1 cellular context compared by ENCODE assay signal in genomic region chr17:42844761-42845555, GRCh38.
TF ChIP-seq lines count a peak whose summit lies in the region.

No MANE protein-coding gene starts in this region.

TF ChIP-seq in HepG2, 621 proteins besides CTCF, POLR2A, EP300 and RAD21:
- 0 out of 2 replicates have a peak, but pooled peaks have one; percentile 35 for TF ChIP-seq ZNF138 (CRISPR knock-in tag; IDR thresholded peaks at IDR 0.05; ENCODE audit: low read depth)
- no peak for TF ChIP-seq ZNF292 (CRISPR knock-in tag; IDR thresholded peaks at IDR 0.05; ENCODE audit: borderline replicate concordance, low read depth)
- TF ChIP-seq MAZ (IDR thresholded peaks at IDR 0.05; ENCODE audit: borderline replicate concordance, low read depth, low read length), result no peak
- TF ChIP-seq MAZ (CRISPR knock-in tag; IDR thresholded peaks at IDR 0.05; ENCODE audit: low read depth), result no peak
- TF ChIP-seq RBFOX2 (IDR thresholded peaks at IDR 0.05; ENCODE audit: low read depth, low read length), result peak; percentile 75
- 0 out of 2 replicates have a peak, but pooled peaks have one; percentile 11 for TF ChIP-seq POLR2AphosphoS5 (IDR thresholded peaks at IDR 0.05; ENCODE audit: low read depth, low read length)
- TF ChIP-seq JUND (CRISPR knock-in tag; IDR thresholded peaks at IDR 0.05), result peak; percentile 12; the same call in 1 of the 2 replicates
- TF ChIP-seq AGO2 (optimal IDR thresholded peaks at IDR 0.05; ENCODE audit: low read depth, low read length), result peak; percentile 94
- TF ChIP-seq POLR2G (IDR thresholded peaks at IDR 0.05; ENCODE audit: low read depth, low read length), result 0 out of 2 replicates have a peak, but pooled peaks have one; percentile 12
TF ChIP-seq in HepG2: peak in this region for 6.
